Comparison of ENCODE assay signal across 8 cellular contexts in the genomic region with DNA sequence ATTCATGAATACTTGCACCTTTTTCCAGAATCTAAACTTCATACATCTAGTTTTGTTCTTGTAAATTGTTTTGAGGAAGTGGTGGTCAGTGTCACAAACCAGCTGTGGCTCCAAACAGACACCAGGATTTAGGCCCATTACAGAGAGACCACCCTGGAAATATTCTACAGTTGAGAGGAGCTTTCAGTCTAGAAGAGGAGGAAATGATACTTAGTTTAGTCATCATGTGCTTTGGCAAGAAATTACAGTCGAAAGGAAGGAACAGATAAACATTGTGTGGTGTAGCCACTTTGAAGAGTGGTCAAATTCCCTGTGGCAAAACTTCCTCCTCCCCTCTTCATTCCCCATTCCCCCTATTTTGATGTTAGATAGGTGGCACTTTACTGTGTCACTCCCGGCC. TPM values are rescaled to one million over a fixed set of nuclear protein-coding genes. Genes with fewer than 3 reads are reported as not detected.
DNase-seq lines count a peak whose midpoint lies in the region; ATAC-seq, FAIRE-seq and TF ChIP-seq lines count a peak whose summit lies in the region.

No MANE protein-coding gene starts in this region.

- no peak for FAIRE-seq in HepG2 (lab: Jason Lieb, UNC)
- no peak for FAIRE-seq in frontal cortex (lab: Jason Lieb, UNC)

- TF ChIP-seq POLR2A in HepG2 (IDR thresholded peaks at IDR 0.05; ENCODE audit: insufficient read depth in 1 of 2, low read depth in 2 of 2, low read length in 2 of 2): no peak

- no peaks in the 10 kb centered on the region; a peak in 2 of 5 replicates for H3K36me3 ChIP-seq in HepG2 (replicated peaks in 1 of 2; ENCODE audit: control insufficient read depth in 1 of 2, insufficient read depth in 2 of 2, low read length in 2 of 2)

- no peaks in the 10 kb centered on the region for H3K27me3 ChIP-seq in HepG2 (ENCODE audit: control insufficient read depth in 1 of 2, insufficient read depth in 2 of 2, low read length in 2 of 2)

- no TSS peak for BruUV-seq in HepG2 (replicated peaks; lab: Mats Ljungman, UMichigan)

- no peaks in the 10 kb centered on the region for H4K20me1 ChIP-seq in HepG2 (ENCODE audit: insufficient read depth, low read length)

- in situ Hi-C loops in SK-MEL-5 (cut with HindIII; ENCODE audit: low pct_unique_long_range_greater_than_20kb, low sequenced_read_pairs): no loop called here
- in situ Hi-C loops in HepG2 (cut with HindIII; ENCODE audit: extremely low pct_ligation_motif_present, low pct_unique_long_range_greater_than_20kb): no loop called here

- DNase-seq in GDM1 (lab: John Stamatoyannopoulos, UW) (peak; percentile 9), SK-MEL-5 (ENCODE audit: low read depth, low spot score) (peak; percentile 68), HepG2 (ENCODE audit: low spot score) (no peak), hypothalamus (lab: John Stamatoyannopoulos, UW) (no peak), frontal cortex (ENCODE audit: low spot score in 2 of 2) (no peak)

- no peak overlapping the region for H3K4me2 ChIP-seq in HepG2 (ENCODE audit: low read depth, low read length)

- CTCF ChIA-PET in HepG2 (lab: Yijun Ruan, JAX; ENCODE audit: low intra/inter-chr PET ratio, low total read pairs): no interaction called here

- peaks cover 69% of the 10 kb centered on the region for H3K4me1 ChIP-seq in HepG2 (ENCODE audit: insufficient read depth, low read length)

- no peak overlapping the region for H3K9ac ChIP-seq in HepG2 (ENCODE audit: insufficient read depth, low read depth, low read length)

- WGBS in HepG2 (ENCODE audit: low lambda C conversion rate): 45% methylated on average over 2 of the region's 2 CpGs

- POLR2A ChIA-PET in HepG2 (lab: Yijun Ruan, JAX): no interaction called here

- no peak for TF ChIP-seq CTCF in HepG2 (CRISPR knock-in tag; IDR thresholded peaks at IDR 0.05)

- no peak overlapping the region for H3K4me3 ChIP-seq in HepG2 (replicated peaks in 1 of 3; ENCODE audit: insufficient read depth in 1 of 3, low read depth in 2 of 3, low read length in 3 of 3)

- H3K9me3 ChIP-seq in HepG2 (ENCODE audit: low read length): no peaks in the 10 kb centered on the region

- H3K27ac ChIP-seq in HepG2 (ENCODE audit: extremely low read length, insufficient read depth, low read length): no peak overlapping the region

- peaks cover 91% of the 10 kb centered on the region for H3K79me2 ChIP-seq in HepG2 (ENCODE audit: insufficient read depth, low read length)

- ATAC-seq in HG02759 (IDR thresholded peaks at IDR 0.05; ENCODE audit: unreplicated experiment) (peak; percentile 45), HepG2 (no peak), GM18867 (IDR thresholded peaks at IDR 0.05; ENCODE audit: unreplicated experiment) (no peak), GM18520 (IDR thresholded peaks at IDR 0.05; ENCODE audit: unreplicated experiment) (no peak)

- TF ChIP-seq RAD21 in HepG2 (CRISPR knock-in tag; IDR thresholded peaks at IDR 0.05): no peak

- TF ChIP-seq EP300 in HepG2 (IDR thresholded peaks at IDR 0.05; ENCODE audit: low read depth in 2 of 2, low read length in 2 of 2): no peak
- no peak for TF ChIP-seq EP300 in HepG2 (CRISPR knock-in tag; IDR thresholded peaks at IDR 0.05; ENCODE audit: borderline replicate concordance)

- intact Hi-C loops in HepG2 (cut with micrococcal nuclease; ENCODE audit: unreplicated experiment): no loop called here

- no peak overlapping the region for H2AFZ ChIP-seq in HepG2 (ENCODE audit: low read length)

TF ChIP-seq in HepG2, 621 proteins besides CTCF, POLR2A, EP300 and RAD21:
- TF ChIP-seq FOSL2 (CRISPR knock-in tag; IDR thresholded peaks at IDR 0.05): 0 out of 2 replicates have a peak, but pooled peaks have one; percentile 12
- no peak for TF ChIP-seq NCOA1 (CRISPR knock-in tag; IDR thresholded peaks at IDR 0.05)

RNA-seq across cellular contexts. Expression of gene DCBLD1, which starts 15.7 kb away (rescaled TPM):
- 6.5 and 10.1 TPM in 2 replicates for total RNA-seq in SK-MEL-5 (2014; rRNA removed; shearing (Covaris generic))
- polyA plus RNA-seq in SK-MEL-5 (2015; cell fraction: cytosol; rRNA removed): 7.0 and 14.3 TPM in 2 replicates
- 20.5 and 43.0 TPM in 2 replicates for polyA plus RNA-seq in SK-MEL-5 (2015; cell fraction: nucleus; rRNA removed)
- total RNA-seq in HepG2 (2016; rRNA removed; fragmentation: Illumina TruSeq; extraction: Trizol): 26.0 and 41.5 TPM in 2 replicates
- 23.2 and 25.3 TPM in 2 replicates for total RNA-seq in HepG2 (2016; cell fraction: cytosol; rRNA removed; fragmentation: Illumina TruSeq; extraction: Trizol; ENCODE audit: low read depth)
- 20.4 and 37.6 TPM in 2 replicates for total RNA-seq in HepG2 (2016; cell fraction: insoluble cytoplasmic fraction; rRNA removed; fragmentation: Illumina TruSeq; extraction: Trizol)
- 25.3 and 27.7 TPM in 2 replicates for total RNA-seq in HepG2 (2016; cell fraction: membrane; rRNA removed; fragmentation: Illumina TruSeq; extraction: Trizol)
- 42.3 and 54.4 TPM in 2 replicates for total RNA-seq in HepG2 (2016; cell fraction: nucleus; rRNA removed; fragmentation: Illumina TruSeq; extraction: Trizol)
- polyA plus RNA-seq in HepG2 (2011; rRNA removed): 17.5 and 23.2 TPM in 2 replicates
- 15.5 and 17.2 TPM in 2 replicates for polyA plus RNA-seq in HepG2 (2011; cell fraction: cytosol; rRNA removed)
- 27.8 and 35.0 TPM in 2 replicates for polyA plus RNA-seq in HepG2 (2011; cell fraction: nucleus; rRNA removed)
- 16.7 and 19.0 TPM in 2 replicates for polyA plus RNA-seq in HepG2 (2012)
- 6.6 TPM in 2 replicates for polyA plus RNA-seq in HepG2 (2016; cell fraction: cytosol; fragmentation: Illumina TruSeq; extraction: Trizol; ENCODE audit: low read depth)
- polyA plus RNA-seq in HepG2 (2016; cell fraction: insoluble cytoplasmic fraction; fragmentation: Illumina TruSeq; extraction: Trizol; ENCODE audit: low read depth): 17.6 TPM in 2 replicates
- polyA plus RNA-seq in HepG2 (2016; cell fraction: membrane; fragmentation: Illumina TruSeq; extraction: Trizol; ENCODE audit: low read depth): 12.8 and 13.8 TPM in 2 replicates
- 82.1 and 89.2 TPM in 2 replicates for polyA plus RNA-seq in HepG2 (2016; cell fraction: nucleus; fragmentation: Illumina TruSeq; extraction: Trizol; ENCODE audit: insufficient read depth, low read depth)
- 3.6 and 20.0 TPM in 2 replicates for polyA minus RNA-seq in HepG2 (2011; rRNA and poly(A)+ RNA removed; ENCODE audit: low replicate concordance)
- polyA minus RNA-seq in HepG2 (2011; cell fraction: cytosol; rRNA and poly(A)+ RNA removed): 18.9 and 22.3 TPM in 2 replicates
- polyA minus RNA-seq in HepG2 (2011; cell fraction: nucleus; rRNA and poly(A)+ RNA removed): 44.4 and 61.2 TPM in 2 replicates
- 3.7 TPM for total RNA-seq in frontal cortex

Comparison
In these comparisons a context has a peak if more than half of its experiments do, and no peak if none do; other contexts are left out.
1. DNase-seq: peak in GDM1 (single experiment) and SK-MEL-5 (single experiment); none in HepG2 (single experiment), hypothalamus (0 of 51) and frontal cortex (0 of 2).